Comparison of ENCODE assay signal across 27 cellular contexts in genomic region chr15:40392986-40393948, GRCh38. TPM values are rescaled to one million over a fixed set of nuclear protein-coding genes. Genes with fewer than 3 reads are reported as not detected.
DNase-seq lines count a peak whose midpoint lies in the region; ATAC-seq and TF ChIP-seq lines count a peak whose summit lies in the region.
"Had no signal": no experiment of that assay in that cellular context is flagged by ENCODE, and none has a peak within 500 bp of the region (broad histone marks: within the 10 kb centered on the region; RNA-seq: fewer than 3 reads in every experiment).

No MANE protein-coding gene starts in this region.

- no peak overlapping the region for H3K4me2 ChIP-seq in mammary epithelial cell (ENCODE audit: insufficient read depth, low read depth, low read length)

- H3K4me3 ChIP-seq in ACC112 (ENCODE audit: low read depth, low read length) (no peak overlapping the region), mammary epithelial cell (replicated peaks in 1 of 3; ENCODE audit: insufficient read depth in 1 of 3, low read depth in 2 of 3, low read length in 3 of 3) (no peak overlapping the region)
- H3K4me3 ChIP-seq: esophagus squamous epithelium, heart left ventricle, left ventricle myocardium inferior, suprapubic skin, uterus had no signal

- H3K4me1 ChIP-seq in ACC112 (ENCODE audit: control insufficient read depth, insufficient read depth, low read length, unreplicated experiment) = peaks cover 11% of the 10 kb centered on the region
- H3K4me1 ChIP-seq in mammary epithelial cell (ENCODE audit: insufficient read depth, low read length) = no peaks in the 10 kb centered on the region
- H3K4me1 ChIP-seq: parathyroid adenoma, suprapubic skin, uterus had no signal

- peaks cover 10% of the 10 kb centered on the region for H3K79me2 ChIP-seq in ACC112 (ENCODE audit: control insufficient read depth, insufficient read depth, low read length, unreplicated experiment)
- no peaks in the 10 kb centered on the region for H3K79me2 ChIP-seq in mammary epithelial cell (ENCODE audit: insufficient read depth, low read length)
- H3K79me2 ChIP-seq: parathyroid adenoma had no signal

- H3K27me3 ChIP-seq in ACC112 (ENCODE audit: insufficient read depth, low read length) = no peaks in the 10 kb centered on the region
- no peaks in the 10 kb centered on the region for H3K27me3 ChIP-seq in mammary epithelial cell (ENCODE audit: insufficient read depth, low read length)
- H3K27me3 ChIP-seq: esophagus squamous epithelium, heart left ventricle, suprapubic skin, uterus had no signal

- H3K36me3 ChIP-seq in ACC112 (ENCODE audit: insufficient read depth, low read length) (peaks cover 35% of the 10 kb centered on the region), mammary epithelial cell (ENCODE audit: insufficient read depth, low read length) (peaks cover 27% of the 10 kb centered on the region)
- H3K36me3 ChIP-seq: uterus had no signal

- dilution Hi-C loops in mammary epithelial cell (cut with HindIII; ENCODE audit: low sequenced_read_pairs) = no loop called here

- DNase-seq in NCI-H460 (ENCODE audit: extremely low read depth, low read depth) = peak; percentile 37
- no peak for DNase-seq in mammary epithelial cell
- peak; percentile 14 for DNase-seq in iris pigment epithelial cell (ENCODE audit: low read depth)
- DNase-seq in stimulated activated CD4-positive, alpha-beta T cell treated with anti-CD3 and anti-CD28 coated beads, Interleukin-1b, Interleukin-23, amount 100 ng/mL, for 48 hours = no peak
- no peak for DNase-seq in stimulated activated naive CD8-positive, alpha-beta T cell treated with anti-CD3 and anti-CD28 coated beads, Interleukin-15, Interleukin-2, amounts not matched to agents 100 U/mL and 50 U/mL, for 24 hours
- DNase-seq: activated CD4-positive, alpha-beta T cell treated with anti-CD3 and anti-CD28 coated beads for 36 hours; CD4-positive, CD25-positive, alpha-beta regulatory T cell; effector CD8-positive, alpha-beta T cell; esophagus squamous epithelium; heart left ventricle; Karpas-422; left ventricle myocardium inferior; midbrain; NCI-H187; SHP77 treated with DMSO at 0.1 percent for 48 hours; T-cell; uterus had no signal

- no peak overlapping the region for H3K9ac ChIP-seq in mammary epithelial cell (ENCODE audit: insufficient read depth, low read length)
- H3K9ac ChIP-seq: parathyroid adenoma had no signal

- intact Hi-C loops in mammary epithelial cell (cut with micrococcal nuclease) = no loop called here

- 100% methylated on average over 4 of the region's 4 CpGs for WGBS in mammary epithelial cell (ENCODE audit: low coverage, missing lambda C conversion rate)

- H4K20me1 ChIP-seq in mammary epithelial cell (ENCODE audit: insufficient read depth, low read length) = no peaks in the 10 kb centered on the region

- no peak for TF ChIP-seq CTCF in mammary epithelial cell (conservative IDR thresholded peaks at IDR 0.05 in 1 of 2, IDR thresholded peaks at IDR 0.05 in 1 of 2; ENCODE audit: extremely low read depth in 1 of 2, insufficient read depth in 1 of 2, low read depth in 1 of 2, low read length in 2 of 2)

- no peak for ATAC-seq in GM18870 (IDR thresholded peaks at IDR 0.05; ENCODE audit: unreplicated experiment)
- ATAC-seq in stimulated activated naive CD8-positive, alpha-beta T cell treated with anti-CD3 and anti-CD28 coated beads, Interleukin-15, Interleukin-2, amounts not matched to agents 100 U/mL and 50 U/mL, for 24 hours = no peak
- ATAC-seq in activated CD4-positive, CD25-positive, alpha-beta regulatory T cell treated with anti-CD3 and anti-CD28 coated beads, Interleukin-2, amount 50 U/mL, for 24 hours = no peak
- ATAC-seq: activated CD4-positive, alpha-beta T cell treated with anti-CD3 and anti-CD28 coated beads for 36 hours; heart left ventricle; natural killer cell treated with Interleukin-12 subunit alpha and Interleukin-12 subunit beta and Interleukin-15 and Interleukin-18, amount 100 ng/mL, for 72 hours; sciatic nerve; T-cell had no signal

- BruUV-seq in mammary epithelial cell (replicated peaks; lab: Mats Ljungman, UMichigan) = TSS peak; percentile 29

- no peaks in the 10 kb centered on the region for H3K9me3 ChIP-seq in mammary epithelial cell (replicated peaks; ENCODE audit: insufficient read depth, low read length)
- H3K9me3 ChIP-seq: esophagus squamous epithelium, heart left ventricle, left ventricle myocardium inferior, suprapubic skin, uterus had no signal

- CTCF ChIA-PET in mammary epithelial cell (lab: Charles Lee; ENCODE audit: low non-redundant PET) = no interaction called here

- in situ Hi-C loops in mammary epithelial cell (cut with MboI; ENCODE audit: low sequenced_read_pairs in 2 of 2) = no loop called here

- H2AFZ ChIP-seq in ACC112 (ENCODE audit: low read length, unreplicated experiment) (no peak overlapping the region), mammary epithelial cell (ENCODE audit: low read depth, low read length) (no peak overlapping the region)
- H2AFZ ChIP-seq: parathyroid adenoma had no signal

- H3K27ac ChIP-seq in ACC112 (ENCODE audit: low read depth, low read length) (peak overlapping the region; percentile 28; the same call in 1 of the 2 replicates), mammary epithelial cell (ENCODE audit: insufficient read depth, low read depth, low read length) (no peak overlapping the region)
- H3K27ac ChIP-seq: esophagus squamous epithelium, heart left ventricle, left ventricle myocardium inferior, parathyroid adenoma, suprapubic skin, uterus had no signal

RNA-seq across cellular contexts. Expression of gene KNSTRN, which starts 10.7 kb away (rescaled TPM):
- total RNA-seq in NCI-H460 (2014; rRNA removed; shearing (Covaris generic)) = 66.8 and 80.4 TPM in 2 replicates
- polyA plus RNA-seq in NCI-H460 (2014; cell fraction: nucleus; rRNA removed) = 68.2 and 92.8 TPM in 2 replicates
- total RNA-seq in mammary epithelial cell = 10 to 100 TPM; 19.3 to 49.7 TPM
- polyA plus RNA-seq in mammary epithelial cell = 44.5 TPM
- polyA minus RNA-seq in mammary epithelial cell = 51.4 TPM

RNA-seq across cellular contexts. Expression of gene IVD, which starts 12.3 kb away (rescaled TPM):
- 19.0 and 27.2 TPM in 2 replicates for total RNA-seq in NCI-H460 (2014; rRNA removed; shearing (Covaris generic))
- polyA plus RNA-seq in NCI-H460 (2014; cell fraction: nucleus; rRNA removed) = 52.5 and 60.9 TPM in 2 replicates
- total RNA-seq in mammary epithelial cell = 10 to 100 TPM; 40.3 to 44.3 TPM
- 41.1 TPM for polyA plus RNA-seq in mammary epithelial cell
- 96.7 TPM for polyA minus RNA-seq in mammary epithelial cell

RNA-seq across cellular contexts. Expression of gene DISP2, which starts 35.2 kb away (rescaled TPM):
- total RNA-seq in NCI-H460 (2014; rRNA removed; shearing (Covaris generic)) = 0.12 and 1.0 TPM in 2 replicates
- polyA plus RNA-seq in NCI-H460 (2014; cell fraction: nucleus; rRNA removed) = 0.26 and 1.8 TPM in 2 replicates
- total RNA-seq in mammary epithelial cell = 1 to 10 TPM in 1 of 2 donors, under 1 TPM in 1; under 0.01 to 1.6 TPM
- 0.54 TPM for polyA plus RNA-seq in mammary epithelial cell
- 0.47 TPM for polyA minus RNA-seq in mammary epithelial cell

RNA-seq across cellular contexts. Expression of gene PHGR1, which starts 42.4 kb away (rescaled TPM):
- not detected in 2 replicates for total RNA-seq in NCI-H460 (2014; rRNA removed; shearing (Covaris generic))
- polyA plus RNA-seq in NCI-H460 (2014; cell fraction: nucleus; rRNA removed) = not detected in 2 replicates
- not detected for total RNA-seq in mammary epithelial cell
- polyA plus RNA-seq in mammary epithelial cell = not detected
- not detected for polyA minus RNA-seq in mammary epithelial cell
- total RNA-seq: activated CD4-positive, alpha-beta T cell treated with anti-CD3 and anti-CD28 coated beads for 36 hours; activated T-helper 1 cell treated with anti-CD3 and anti-CD28 coated beads, Interleukin-12 subunit alpha, Interleukin-12 subunit beta, Interleukin-2, Interleukin-4 antibody, amounts not matched to agents 30 ng/mL and 10 ng/mL and 1 ng/mL, durations not matched to agents 14 hours and 24 hours and 36 hours; CD4-positive, CD25-positive, alpha-beta regulatory T cell; cerebellum; esophagus squamous epithelium; heart left ventricle; HT1080; left ventricle myocardium inferior; natural killer cell treated with Interleukin-12 subunit alpha and Interleukin-12 subunit beta and Interleukin-15 and Interleukin-18, amount 100 ng/mL, for 72 hours; sciatic nerve; suprapubic skin had no signal
- polyA plus RNA-seq: CD4-positive, CD25-positive, alpha-beta regulatory T cell had no signal

RNA-seq across cellular contexts. Expression of gene BAHD1, which starts 47.5 kb away (rescaled TPM):
- 6.2 and 7.2 TPM in 2 replicates for total RNA-seq in NCI-H460 (2014; rRNA removed; shearing (Covaris generic))
- 10.2 and 17.1 TPM in 2 replicates for polyA plus RNA-seq in NCI-H460 (2014; cell fraction: nucleus; rRNA removed)
- 10 to 100 TPM; 11.7 to 13.7 TPM for total RNA-seq in mammary epithelial cell
- 6.6 TPM for polyA plus RNA-seq in mammary epithelial cell
- 12.9 TPM for polyA minus RNA-seq in mammary epithelial cell

Comparison
In these comparisons a context has a peak if more than half of its experiments do, and no peak if none do; other contexts are left out.
1. DNase-seq: peak in NCI-H460 (single experiment) and iris pigment epithelial cell (single experiment); none in mammary epithelial cell (single experiment), stimulated activated CD4-positive, alpha-beta T cell treated with anti-CD3 and anti-CD28 coated beads, Interleukin-1b, Interleukin-23, amount 100 ng/mL, for 48 hours (single experiment) and stimulated activated naive CD8-positive, alpha-beta T cell treated with anti-CD3 and anti-CD28 coated beads, Interleukin-15, Interleukin-2, amounts not matched to agents 100 U/mL and 50 U/mL, for 24 hours (single experiment).